21 cellular contexts compared by ENCODE assay signal in the genomic region with DNA sequence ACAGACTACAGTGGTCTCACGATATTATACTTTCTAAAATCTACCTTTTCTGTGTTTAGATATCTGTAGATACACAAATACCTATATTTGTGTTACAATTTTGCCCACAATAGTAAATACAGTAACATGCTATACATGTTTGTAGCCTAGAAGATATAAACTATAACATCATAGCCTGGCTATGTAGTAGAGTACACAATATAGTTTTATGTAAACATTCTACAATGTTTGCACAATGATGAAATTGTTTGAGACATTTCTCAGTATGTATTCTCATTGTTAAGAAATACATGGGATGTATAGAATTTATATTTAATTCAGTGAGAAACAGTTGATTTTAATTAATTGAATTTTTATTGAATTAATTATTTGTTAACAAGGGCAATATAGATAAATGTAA.
DNase-seq lines count a peak whose midpoint lies in the region; ATAC-seq and TF ChIP-seq lines count a peak whose summit lies in the region.
"Had no signal": no experiment of that assay in that cellular context is flagged by ENCODE, and none has a peak within 500 bp of the region (broad histone marks: within the 10 kb centered on the region; RNA-seq: fewer than 3 reads in every experiment).

No MANE protein-coding gene starts in this region.

- no TSS peak for BruUV-seq in PC-3 (replicated peaks; lab: Mats Ljungman, UMichigan)

- H3K4me3 ChIP-seq in PC-3 (ENCODE audit: low read length): no peak overlapping the region
- H3K4me3 ChIP-seq in dorsolateral prefrontal cortex: no peak overlapping the region
- H3K4me3 ChIP-seq in GM23248: no peak overlapping the region
- H3K4me3 ChIP-seq: A549; BLaER1 treated with 17β-estradiol and CSF1 and Interleukin-3, amounts not matched to agents 10 nM and 100 nM; GM12878 had no signal

- H3F3A ChIP-seq in PC-3 (ENCODE audit: low read length, unreplicated experiment): no peaks in the 10 kb centered on the region
- H3F3A ChIP-seq in GM23248 (ENCODE audit: insufficient read depth): no peaks in the 10 kb centered on the region

- H3K9me2 ChIP-seq in PC-3 (replicated peaks; ENCODE audit: low read length) (no peaks in the 10 kb centered on the region), GM23248 (ENCODE audit: insufficient read depth) (no peaks in the 10 kb centered on the region)

- no peaks in the 10 kb centered on the region for H3K27me3 ChIP-seq in PC-3 (ENCODE audit: low read length)
- no peaks in the 10 kb centered on the region for H3K27me3 ChIP-seq in dorsolateral prefrontal cortex
- no peaks in the 10 kb centered on the region for H3K27me3 ChIP-seq in GM23248 (replicated peaks; ENCODE audit: insufficient read depth)
- H3K27me3 ChIP-seq: BE2C; BLaER1 treated with 17β-estradiol and CSF1 and Interleukin-3, amounts not matched to agents 10 nM and 100 nM had no signal

- no peak overlapping the region for H3K9ac ChIP-seq in PC-3 (ENCODE audit: low read length)
- no peak overlapping the region for H3K9ac ChIP-seq in GM23248
- H3K9ac ChIP-seq: BLaER1 treated with 17β-estradiol and CSF1 and Interleukin-3, amounts not matched to agents 10 nM and 100 nM had no signal

- peak; percentile 93 for ATAC-seq in PC-3
- no peak for ATAC-seq in activated CD4-positive, CD25-positive, alpha-beta regulatory T cell treated with anti-CD3 and anti-CD28 coated beads, Interleukin-2, amount 50 U/mL, for 24 hours
- ATAC-seq: A549, GM12878 had no signal

- H3K79me2 ChIP-seq in PC-3 (ENCODE audit: low read length) (no peaks in the 10 kb centered on the region), GM23248 (ENCODE audit: insufficient read depth) (no peaks in the 10 kb centered on the region)

- in situ Hi-C loops in GM23248 (cut with MboI): no loop called here

- POLR2A ChIA-PET in PC-3 (lab: Charles Lee; ENCODE audit: unreplicated experiment): no interaction called here

- WGBS in GM23248 (ENCODE audit: low coverage in 1 of 2, low lambda C conversion rate in 2 of 2, missing lambda C conversion rate in 2 of 2), 2 experiments: 79 to 100% methylated on average over 1 of the region's 1 CpG

- H3K36me3 ChIP-seq in PC-3 (ENCODE audit: low read depth, low read length) (no peaks in the 10 kb centered on the region), GM23248 (ENCODE audit: low read depth) (no peaks in the 10 kb centered on the region)
- H3K36me3 ChIP-seq: BE2C; BLaER1 treated with 17β-estradiol and CSF1 and Interleukin-3, amounts not matched to agents 10 nM and 100 nM had no signal

- peaks cover 4% of the 10 kb centered on the region; the same call in 1 of the 2 replicates for H3K4me1 ChIP-seq in PC-3 (ENCODE audit: insufficient read depth, low read length)
- H3K4me1 ChIP-seq in GM23248 (ENCODE audit: insufficient read depth): no peaks in the 10 kb centered on the region
- H3K4me1 ChIP-seq: A549; BE2C; BLaER1 treated with 17β-estradiol and CSF1 and Interleukin-3, amounts not matched to agents 10 nM and 100 nM had no signal

- H4K20me1 ChIP-seq in PC-3 (ENCODE audit: low read length): no peaks in the 10 kb centered on the region
- H4K20me1 ChIP-seq in GM23248 (ENCODE audit: insufficient read depth): no peaks in the 10 kb centered on the region
- H4K20me1 ChIP-seq: BLaER1 treated with 17β-estradiol and CSF1 and Interleukin-3, amounts not matched to agents 10 nM and 100 nM had no signal

- H3K27ac ChIP-seq in PC-3 (ENCODE audit: low read length) (no peak overlapping the region), dorsolateral prefrontal cortex (no peak overlapping the region), GM23248 (no peak overlapping the region)
- H3K27ac ChIP-seq: 22Rv1; A549; BLaER1 treated with 17β-estradiol and CSF1 and Interleukin-3, amounts not matched to agents 10 nM and 100 nM had no signal

- H3K9me3 ChIP-seq in PC-3 (ENCODE audit: low read length) (no peaks in the 10 kb centered on the region), GM23248 (ENCODE audit: low read depth) (no peaks in the 10 kb centered on the region)
- H3K9me3 ChIP-seq: A549; BE2C; BLaER1 treated with 17β-estradiol and CSF1 and Interleukin-3, amounts not matched to agents 10 nM and 100 nM had no signal

- CTCF ChIA-PET in PC-3 (lab: Charles Lee): no interaction called here

- TF ChIP-seq CTCF in PC-3 (conservative IDR thresholded peaks at IDR 0.05; ENCODE audit: low read depth, low read length) (no peak), dorsolateral prefrontal cortex (IDR thresholded peaks at IDR 0.05 in 54 of 56, conservative IDR thresholded peaks at IDR 0.05 in 2 of 56; ENCODE audit: low read depth in 1 of 56, partially characterized antibody in 56 of 56) (no peak)

- intact Hi-C loops in PC-3 (cut with micrococcal nuclease) (no loop called here), dorsolateral prefrontal cortex (cut with DNase I) (no loop called here)

- H3K4me2 ChIP-seq in PC-3 (ENCODE audit: low read length) (no peak overlapping the region), GM23248 (ENCODE audit: unreplicated experiment) (no peak overlapping the region)
- H3K4me2 ChIP-seq: A549; BLaER1 treated with 17β-estradiol and CSF1 and Interleukin-3, amounts not matched to agents 10 nM and 100 nM had no signal

- DNase-seq in SIG-M5 treated with dmso at 0.1 percent for 504 hours (lab: John Stamatoyannopoulos, UW; ENCODE audit: unreplicated experiment) (peak; percentile 3), SIG-M5 (lab: John Stamatoyannopoulos, UW) (no peak), HuH-7.5 (ENCODE audit: low spot score) (peak; percentile 0), PC-3 (peak; percentile 66), dorsolateral prefrontal cortex (no peak), GM23248 (no peak)
- DNase-seq: ACHN; AML-193; BE2C; CD4-positive, alpha-beta T cell; CD8-positive, alpha-beta memory T cell; DMS 273 treated with DMSO at 0.1 percent for 48 hours; DND-41; GDM1; H7; HCEC 1CT had no signal

- no peak overlapping the region for H2AFZ ChIP-seq in PC-3 (ENCODE audit: low read length)
- no peak overlapping the region for H2AFZ ChIP-seq in GM23248

Comparison
In these comparisons a context has a peak if more than half of its experiments do, and no peak if none do; other contexts are left out.
1. DNase-seq: peak in SIG-M5 treated with dmso at 0.1 percent for 504 hours (single experiment), HuH-7.5 (single experiment) and PC-3 (single experiment); none in SIG-M5 (single experiment), dorsolateral prefrontal cortex (0 of 10) and GM23248 (single experiment).